In the genomic region with DNA sequence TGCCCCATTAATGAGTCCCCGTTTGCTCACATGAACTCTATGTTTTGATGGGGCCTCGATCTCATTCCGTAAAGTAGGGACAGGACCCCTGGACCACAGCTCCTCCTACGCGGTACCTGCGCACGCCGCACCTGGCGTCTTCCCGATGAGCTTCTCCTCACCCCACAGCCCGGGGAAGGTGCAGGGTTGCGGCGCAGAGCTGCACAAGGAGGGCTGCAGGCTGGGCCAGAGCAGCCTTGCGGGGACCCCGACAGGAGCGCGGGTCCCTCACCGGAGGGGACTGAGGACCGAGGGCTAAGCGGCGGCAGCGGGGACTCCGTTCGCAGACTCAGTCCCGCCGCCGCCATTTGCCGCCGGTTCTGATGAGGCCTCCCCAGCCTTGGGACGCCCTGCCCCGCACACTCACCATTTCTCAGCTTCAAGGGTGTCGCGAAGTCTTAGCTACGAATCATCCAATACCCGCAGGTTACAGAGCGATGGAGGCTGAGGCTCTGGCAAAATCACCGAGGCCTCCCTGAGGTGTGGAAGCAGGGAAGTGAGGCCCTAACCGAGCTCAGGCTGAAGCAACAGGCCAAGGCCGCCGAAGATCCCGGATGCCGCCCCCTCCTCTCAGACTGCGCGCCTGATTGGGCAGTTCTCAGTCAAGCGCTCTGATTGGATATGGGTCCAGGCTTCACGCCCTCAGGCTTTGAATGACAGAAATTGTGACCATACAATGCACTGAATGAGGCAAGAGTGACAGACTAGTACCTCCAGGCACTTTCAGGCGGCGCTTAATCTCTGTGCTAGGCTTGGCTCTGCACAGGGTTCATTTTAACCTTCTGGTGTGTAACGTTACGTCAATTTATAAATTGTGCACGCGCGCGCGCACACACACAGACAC, we compare ENCODE assay signal across 8 cellular contexts. TPM values are rescaled to one million over a fixed set of nuclear protein-coding genes. Genes with fewer than 3 reads are reported as not detected.
DNase-seq lines count a peak whose midpoint lies in the region; ATAC-seq and TF ChIP-seq lines count a peak whose summit lies in the region.

No MANE protein-coding gene starts in this region.

- H3K36me3 ChIP-seq in BJ (ENCODE audit: control insufficient read depth, insufficient read depth, low read length), result peaks cover 3% of the 10 kb centered on the region; the same call in 1 of the 2 replicates
- peaks cover 10 to 36% of the 10 kb centered on the region in 2 donors for H3K36me3 ChIP-seq in duodenal mucosa (ENCODE audit: control insufficient read depth in 1 of 2, insufficient read depth in 2 of 2, low read length in 2 of 2)
- peaks cover 0 to 20% (median 8%) of the 10 kb centered on the region in 4 donors for H3K36me3 ChIP-seq in right lobe of liver

- H3K4me1 ChIP-seq in duodenal mucosa (ENCODE audit: control insufficient read depth in 1 of 2, insufficient read depth in 2 of 2, low read length in 2 of 2) (peaks cover 0 to 6% of the 10 kb centered on the region in 2 donors), right lobe of liver (no peaks in the 10 kb centered on the region)

- WGBS in right lobe of liver (ENCODE audit: insufficient coverage, low coverage, low lambda C conversion rate, missing lambda C conversion rate), result 1% methylated on average over 30 of the region's 55 CpGs

- peak overlapping the region; percentile 89 to 91 for H3K9ac ChIP-seq in duodenal mucosa (ENCODE audit: low read depth in 1 of 2, low read length in 2 of 2)

- DNase-seq in BJ (ENCODE audit: low read depth), result peak; percentile 93
- DNase-seq in GM19240 (ENCODE audit: insufficient read length, low spot score), result peak; percentile 74
- DNase-seq in NCI-H526 treated with DMSO at 0.1 percent for 48 hours (lab: John Stamatoyannopoulos, UW), result peak; percentile 90
- DNase-seq in activated CD4-positive, alpha-beta T cell treated with anti-CD3 and anti-CD28 coated beads, Interleukin-2, amount 50 U/mL, for 48 hours, result peak; percentile 89 to 92
- DNase-seq in right lobe of liver, result peak; percentile 95 to 97 (median 95)
- peak; percentile 95 for DNase-seq in stimulated activated CD4-positive, alpha-beta T cell treated with anti-CD3 and anti-CD28 coated beads, Interleukin-4, amount 100 ng/mL, for 24 hours

- peak; percentile 86 for TF ChIP-seq POLR2A in right lobe of liver (IDR thresholded peaks at IDR 0.05)

- TF ChIP-seq CTCF in BJ (IDR thresholded peaks at IDR 0.05; ENCODE audit: insufficient read depth, low read depth, low read length) (no peak), right lobe of liver (IDR thresholded peaks at IDR 0.05) (no peak)

- CTCF ChIA-PET in BJ (lab: Yijun Ruan, JAX), result interaction anchor here (1.6 kb wide), 1 partner anchor 22 kb away, joined by 5 read pairs; no protein-coding TSS in a partner anchor

- H3K27ac ChIP-seq in duodenal mucosa (ENCODE audit: low read depth, low read length) (peak overlapping the region; percentile 88), right lobe of liver (peak overlapping the region; percentile 82 to 90 (median 83))

- POLR2A ChIA-PET in BJ (lab: Charles Lee), result no interaction called here

- intact Hi-C loops in right lobe of liver (cut with DNase I), result no loop called here

- H3K9me3 ChIP-seq in duodenal mucosa (ENCODE audit: control insufficient read depth in 1 of 2, low read length in 2 of 2) (peaks cover 25 to 28% of the 10 kb centered on the region in 2 donors), right lobe of liver (peaks cover 0 to 14% (median 3%) of the 10 kb centered on the region in 4 donors)

- H3K27me3 ChIP-seq in BJ (ENCODE audit: control insufficient read depth, insufficient read depth, low read length) (no peaks in the 10 kb centered on the region), duodenal mucosa (ENCODE audit: control insufficient read depth in 1 of 2, insufficient read depth in 2 of 2, low read length in 2 of 2) (no peaks in the 10 kb centered on the region), right lobe of liver (no peaks in the 10 kb centered on the region)

- H3K4me3 ChIP-seq in BJ (ENCODE audit: low read depth, low read length), result peak overlapping the region; percentile 64
- peak overlapping the region; percentile 85 to 91 for H3K4me3 ChIP-seq in duodenal mucosa (ENCODE audit: low read depth in 1 of 2, low read length in 2 of 2)
- H3K4me3 ChIP-seq in right lobe of liver, result peak overlapping the region; percentile 71 to 91 (median 87)

- ATAC-seq in HG03457 (IDR thresholded peaks at IDR 0.05; ENCODE audit: unreplicated experiment) (peak; percentile 100), right lobe of liver (peak; percentile 99 to 100 (median 99))

RNA-seq across cellular contexts. Expression of gene ZNF721, which starts 25.1 kb away (rescaled TPM):
- polyA plus RNA-seq in BJ (2011; rRNA removed), result 5.7 and 8.8 TPM in 2 replicates
- polyA minus RNA-seq in BJ (2011; rRNA and poly(A)+ RNA removed), result 6.0 and 6.8 TPM in 2 replicates
- total RNA-seq in right lobe of liver, result 10 to 100 TPM in 3 of 6 experiments, 1 to 10 TPM in 3; 7.1 to 12.7 (median 10.0) TPM

RNA-seq across cellular contexts. Expression of gene PIGG, which starts 25.2 kb away (rescaled TPM):
- polyA plus RNA-seq in BJ (2011; rRNA removed), result 41.0 and 55.9 TPM in 2 replicates
- 33.3 and 40.0 TPM in 2 replicates for polyA minus RNA-seq in BJ (2011; rRNA and poly(A)+ RNA removed)
- 10 to 100 TPM; 16.4 to 23.1 (median 19.9) TPM for total RNA-seq in right lobe of liver

Comparison
In these comparisons a context has a peak if more than half of its experiments do, and no peak if none do; other contexts are left out.
1. Peak in every context shown above with its lines: DNase-seq, ATAC-seq, H3K4me3 ChIP-seq and H3K27ac ChIP-seq.